Comparison of ENCODE assay signal across 9 cellular contexts in genomic region chr7:55641811-55642210, GRCh38.
DNase-seq lines count a peak whose midpoint lies in the region; ATAC-seq and TF ChIP-seq lines count a peak whose summit lies in the region.
"Had no signal": no experiment of that assay in that cellular context is flagged by ENCODE, and none has a peak within 500 bp of the region (broad histone marks: within the 10 kb centered on the region; RNA-seq: fewer than 3 reads in every experiment).

No MANE protein-coding gene starts in this region.

- no peak overlapping the region for H3K27ac ChIP-seq in RWPE1
- H3K27ac ChIP-seq: thoracic aorta had no signal

- intact Hi-C loops in head of caudate nucleus (cut with DNase I), result loop anchor here (5.0 kb wide), 1 partner anchor 435 kb away; no protein-coding TSS in a partner anchor

- DNase-seq in epithelial cell of esophagus (ENCODE audit: low read depth), result peak; percentile 65
- no peak for DNase-seq in RWPE1 (ENCODE audit: low spot score)
- no peak for DNase-seq in SKM-1 (lab: John Stamatoyannopoulos, UW; ENCODE audit: unreplicated experiment)
- DNase-seq in head of caudate nucleus, result no peak
- DNase-seq in HPDE6-E6E7 (ENCODE audit: extremely low spot score), result no peak

- peak; percentile 79 for ATAC-seq in GM18508 (IDR thresholded peaks at IDR 0.05; ENCODE audit: insufficient read depth, unreplicated experiment)
- ATAC-seq in GM21447 (IDR thresholded peaks at IDR 0.05; ENCODE audit: unreplicated experiment), result peak; percentile 90
- peak; percentile 92 for ATAC-seq in HG03442 (IDR thresholded peaks at IDR 0.05; ENCODE audit: unreplicated experiment)

- no peak for TF ChIP-seq CTCF in epithelial cell of esophagus (IDR thresholded peaks at IDR 0.05; ENCODE audit: insufficient read depth, low read depth, low read length, missing control alignments)
- no peak for TF ChIP-seq CTCF in RWPE1 (conservative IDR thresholded peaks at IDR 0.05; ENCODE audit: low read depth)

- H3K4me3 ChIP-seq in epithelial cell of esophagus (ENCODE audit: low read length), result no peak overlapping the region
- H3K4me3 ChIP-seq: thoracic aorta had no signal

- CTCF ChIA-PET in RWPE1 (lab: Yijun Ruan, JAX), result interaction anchor here (0.5 to 2.0 kb wide), 13 partner anchors 13 to 1752 kb away, joined by 3 to 9 read pairs (median 3); no protein-coding TSS in a partner anchor

- POLR2A ChIA-PET in RWPE1 (lab: Yijun Ruan, JAX; ENCODE audit: low non-redundant PET), result interaction anchor here (0.7 kb wide), 1 partner anchor 322 kb away, joined by 9 read pairs; no protein-coding TSS in a partner anchor
